Comparison of ENCODE assay signal across 24 cellular contexts in the genomic region with DNA sequence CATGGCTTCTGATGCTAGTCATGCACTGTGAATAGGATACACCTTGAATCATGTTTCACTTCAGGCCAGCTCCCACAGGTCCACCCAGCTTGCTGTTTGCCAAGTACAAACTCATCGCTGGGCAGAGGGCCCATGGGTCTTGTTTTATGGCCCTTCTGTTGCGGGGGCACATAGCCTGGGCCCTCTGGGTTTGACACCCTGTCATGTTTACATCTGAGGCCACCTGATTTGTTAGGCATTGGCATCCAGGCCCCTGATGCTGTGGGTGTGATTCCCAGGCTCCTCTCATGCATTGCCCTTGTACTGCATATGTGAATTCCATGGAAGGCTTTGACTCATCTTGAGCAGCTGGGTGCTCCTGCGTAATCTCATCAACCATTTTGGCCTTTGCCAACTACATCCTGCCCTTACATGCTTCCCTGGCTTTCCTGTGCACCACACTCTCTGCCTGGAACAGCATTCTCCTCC. TPM values are rescaled to one million over a fixed set of nuclear protein-coding genes. Genes with fewer than 3 reads are reported as not detected.
DNase-seq lines count a peak whose midpoint lies in the region; ATAC-seq and TF ChIP-seq lines count a peak whose summit lies in the region.
"Had no signal": no experiment of that assay in that cellular context is flagged by ENCODE, and none has a peak within 500 bp of the region (broad histone marks: within the 10 kb centered on the region; RNA-seq: fewer than 3 reads in every experiment).

No MANE protein-coding gene starts in this region.

- H3K9me3 Mint-ChIP-seq in progenitor cell of endocrine pancreas (ENCODE audit: low read depth), result no peaks in the 10 kb centered on the region
- H3K9me3 Mint-ChIP-seq: dendritic cell treated with granulocyte-macrophage colony-stimulating factor and Interleukin-4, amounts not matched to agents 40 ng/mL and 50 ng/mL, for 4 days had no signal

- H3K4me2 ChIP-seq in GM23248 (ENCODE audit: unreplicated experiment), result no peak overlapping the region

- no peak overlapping the region for H2AFZ ChIP-seq in GM23248

- H3K4me1 ChIP-seq in GM23248 (ENCODE audit: insufficient read depth), result peaks cover 6% of the 10 kb centered on the region
- peaks cover 15% of the 10 kb centered on the region for H3K4me1 ChIP-seq in foreskin keratinocyte
- peaks cover 43 to 53% of the 10 kb centered on the region in 2 donors for H3K4me1 ChIP-seq in gastrocnemius medialis

- 62% methylated on average over 3 of the region's 3 CpGs for WGBS in GM23248 (ENCODE audit: low coverage in 1 of 2, low lambda C conversion rate in 2 of 2, missing lambda C conversion rate in 2 of 2), 2 experiments

- H3K27me3 Mint-ChIP-seq in T-helper 17 cell (no peaks in the 10 kb centered on the region), progenitor cell of endocrine pancreas (no peaks in the 10 kb centered on the region)
- H3K27me3 Mint-ChIP-seq: dendritic cell treated with granulocyte-macrophage colony-stimulating factor and Interleukin-4, amounts not matched to agents 40 ng/mL and 50 ng/mL, for 4 days had no signal

- in situ Hi-C loops in GM23248 (cut with MboI), result no loop called here
- in situ Hi-C loops in gastrocnemius medialis (cut with MboI; ENCODE audit: low sequenced_read_pairs in 4 of 4), result no loop called here

- TF ChIP-seq CTCF in foreskin keratinocyte (conservative IDR thresholded peaks at IDR 0.05), result no peak
- no peak for TF ChIP-seq CTCF in gastrocnemius medialis (IDR thresholded peaks at IDR 0.05 in 4 of 5, conservative IDR thresholded peaks at IDR 0.05 in 1 of 5)
- TF ChIP-seq CTCF in progenitor cell of endocrine pancreas (IDR thresholded peaks at IDR 0.05; ENCODE audit: unreplicated experiment), result no peak

- H3K4me3 ChIP-seq in GM23248, result no peak overlapping the region
- no peak overlapping the region for H3K4me3 ChIP-seq in gastrocnemius medialis
- H3K4me3 ChIP-seq: right atrium auricular region had no signal

- peaks cover 4% of the 10 kb centered on the region for H3F3A ChIP-seq in GM23248 (ENCODE audit: insufficient read depth)

- DNase-seq in GM23248 (peak; percentile 45), T-helper 17 cell (no peak), foreskin keratinocyte (peak; percentile 95 to 97), gastrocnemius medialis (peak; percentile 62 to 88), NCI-H1092 treated with DMSO at 0.1 percent for 48 hours (lab: John Stamatoyannopoulos, UW) (no peak), substantia nigra (lab: John Stamatoyannopoulos, UW) (no peak), progenitor cell of endocrine pancreas (ENCODE audit: low spot score, unreplicated experiment) (no peak)
- DNase-seq: ACHN; activated CD4-positive, alpha-beta T cell treated with anti-CD3 and anti-CD28 coated beads for 1 hour; activated naive CD4-positive, alpha-beta T cell; activated T-cell treated with anti-CD3 and anti-CD28 coated beads, Interleukin-2, amount 50 U/mL, for 1 hour; amygdala; C1 segment of cervical spinal cord; foreskin melanocyte; hypothalamus; kidney; mesenchymal stem cell; NCI-H526; occipital lobe; SHP77 treated with DMSO at 0.1 percent for 48 hours; stimulated activated CD8-positive, alpha-beta memory T cell treated with anti-CD3 and anti-CD28 coated beads, Interleukin-4, amount 100 ng/mL, for 48 hours had no signal

- H3K36me3 ChIP-seq in GM23248 (ENCODE audit: low read depth), result no peaks in the 10 kb centered on the region
- H3K36me3 ChIP-seq in gastrocnemius medialis, result no peaks in the 10 kb centered on the region
- H3K36me3 ChIP-seq: right atrium auricular region had no signal

- H3K27me3 ChIP-seq in GM23248 (replicated peaks; ENCODE audit: insufficient read depth) (no peaks in the 10 kb centered on the region), foreskin keratinocyte (no peaks in the 10 kb centered on the region), gastrocnemius medialis (no peaks in the 10 kb centered on the region)
- H3K27me3 ChIP-seq: right atrium auricular region had no signal

- H3K27ac ChIP-seq in GM23248 (no peak overlapping the region), foreskin keratinocyte (peak overlapping the region; percentile 49), gastrocnemius medialis (peak overlapping the region; percentile 77 to 93 (median 86)), substantia nigra (ENCODE audit: low read depth, low read length, poor library complexity, severe bottlenecking) (no peak overlapping the region)
- H3K27ac ChIP-seq: right atrium auricular region had no signal

- H3K9me3 ChIP-seq in GM23248 (ENCODE audit: low read depth) (no peaks in the 10 kb centered on the region), T-helper 17 cell (ENCODE audit: control insufficient read depth, low read length, poor library complexity, severe bottlenecking) (no peaks in the 10 kb centered on the region), gastrocnemius medialis (no peaks in the 10 kb centered on the region)
- H3K9me3 ChIP-seq: right atrium auricular region had no signal

- intact Hi-C loops in gastrocnemius medialis (cut with DNase I; ENCODE audit: low total_unique reads), result loop anchor here (1.0 kb wide), 1 partner anchor 33 kb away; the partner anchor contains the start of gene PPFIBP2

- H3K9ac ChIP-seq in GM23248, result no peak overlapping the region

- H3K79me2 ChIP-seq in GM23248 (ENCODE audit: insufficient read depth), result no peaks in the 10 kb centered on the region

- H3K27ac Mint-ChIP-seq in T-helper 17 cell (no peak overlapping the region), progenitor cell of endocrine pancreas (no peak overlapping the region)
- H3K27ac Mint-ChIP-seq: dendritic cell treated with granulocyte-macrophage colony-stimulating factor and Interleukin-4, amounts not matched to agents 40 ng/mL and 50 ng/mL, for 4 days had no signal

- peak overlapping the region; percentile 47 for H3K4me3 Mint-ChIP-seq in T-helper 17 cell
- no peak overlapping the region for H3K4me3 Mint-ChIP-seq in progenitor cell of endocrine pancreas (ENCODE audit: low read depth)
- H3K4me3 Mint-ChIP-seq: dendritic cell treated with granulocyte-macrophage colony-stimulating factor and Interleukin-4, amounts not matched to agents 40 ng/mL and 50 ng/mL, for 4 days had no signal

- peak in 1 of 2 donors; percentile 8 for TF ChIP-seq POLR2A in gastrocnemius medialis (IDR thresholded peaks at IDR 0.05)

- no peaks in the 10 kb centered on the region for H3K9me2 ChIP-seq in GM23248 (ENCODE audit: insufficient read depth)

- H3K36me3 Mint-ChIP-seq in T-helper 17 cell (ENCODE audit: low read depth) (peaks cover 10% of the 10 kb centered on the region), progenitor cell of endocrine pancreas (ENCODE audit: insufficient read depth) (peaks cover 1% of the 10 kb centered on the region)

- no peaks in the 10 kb centered on the region for H4K20me1 ChIP-seq in GM23248 (ENCODE audit: insufficient read depth)

- peaks cover 44% of the 10 kb centered on the region for H3K4me1 Mint-ChIP-seq in T-helper 17 cell
- H3K4me1 Mint-ChIP-seq in progenitor cell of endocrine pancreas (ENCODE audit: low read depth), result peaks cover 10% of the 10 kb centered on the region

- ATAC-seq in T-helper 17 cell (no peak), foreskin keratinocyte (peak; percentile 90), gastrocnemius medialis (peak; percentile 91 to 92), GM21447 (IDR thresholded peaks at IDR 0.05; ENCODE audit: unreplicated experiment) (no peak)

RNA-seq across cellular contexts. Expression of gene PPFIBP2, which starts 32.6 kb away (rescaled TPM):
- 4.1 and 16.8 TPM in 2 replicates for total RNA-seq in GM23248 (2014; rRNA removed; shearing (Covaris generic))
- polyA plus RNA-seq in GM23248 (2016; fragmentation: Nextera tagmentation; extraction: Ambion mirVana) (5.9 TPM in 2 replicates), foreskin keratinocyte (1.4 and 2.2 TPM in 2 replicates)
- total RNA-seq in T-helper 17 cell (10 to 100 TPM; 26.2 to 40.6 TPM), foreskin keratinocyte (2.1 and 4.3 TPM in 2 replicates), gastrocnemius medialis (10 to 100 TPM; 10.5 to 33.5 (median 25.4) TPM), progenitor cell of endocrine pancreas (64.1 and 66.4 TPM in 2 replicates)

Comparison
In these comparisons a context has a peak if more than half of its experiments do, and no peak if none do; other contexts are left out.
1. DNase-seq: peak in GM23248 (single experiment), foreskin keratinocyte (2 of 2) and gastrocnemius medialis (2 of 2); none in T-helper 17 cell (0 of 3), NCI-H1092 treated with DMSO at 0.1 percent for 48 hours (single experiment), substantia nigra (0 of 49) and progenitor cell of endocrine pancreas (single experiment).
2. H3K27ac ChIP-seq: peak in foreskin keratinocyte (single experiment) and gastrocnemius medialis (4 of 4); none in GM23248 (single experiment) and substantia nigra (single experiment).
3. ATAC-seq: peak in foreskin keratinocyte (single experiment) and gastrocnemius medialis (2 of 2); none in T-helper 17 cell (single experiment) and GM21447 (single experiment).